In the genomic region with DNA sequence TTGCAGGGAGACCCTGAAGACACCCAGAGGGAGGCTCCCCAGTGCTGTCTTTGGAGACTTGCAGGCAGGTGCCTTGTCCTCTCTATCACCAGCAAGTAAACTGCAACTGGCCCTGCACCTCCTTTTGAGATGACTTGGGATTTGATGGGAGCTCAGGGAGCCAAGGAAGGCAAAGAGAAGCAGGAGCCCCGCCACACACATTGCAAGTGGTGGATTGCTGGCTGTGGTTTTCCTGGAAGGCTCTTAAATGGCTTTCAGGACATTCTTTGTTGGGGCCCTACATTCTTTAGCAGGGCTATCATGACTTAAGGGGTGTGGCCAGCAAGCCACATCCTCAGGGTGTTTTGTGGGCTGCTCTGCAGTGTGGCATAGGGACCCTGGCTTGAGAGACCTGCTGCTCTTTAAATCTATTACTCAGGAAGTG, we compare ENCODE assay signal across 1 cellular context.
TF ChIP-seq lines count a peak whose summit lies in the region.

No MANE protein-coding gene starts in this region.

TF ChIP-seq in GM23338, 12 proteins besides CTCF, POLR2A, EP300 and RAD21 (continued from another document):
- TF ChIP-seq, protein P1, sequence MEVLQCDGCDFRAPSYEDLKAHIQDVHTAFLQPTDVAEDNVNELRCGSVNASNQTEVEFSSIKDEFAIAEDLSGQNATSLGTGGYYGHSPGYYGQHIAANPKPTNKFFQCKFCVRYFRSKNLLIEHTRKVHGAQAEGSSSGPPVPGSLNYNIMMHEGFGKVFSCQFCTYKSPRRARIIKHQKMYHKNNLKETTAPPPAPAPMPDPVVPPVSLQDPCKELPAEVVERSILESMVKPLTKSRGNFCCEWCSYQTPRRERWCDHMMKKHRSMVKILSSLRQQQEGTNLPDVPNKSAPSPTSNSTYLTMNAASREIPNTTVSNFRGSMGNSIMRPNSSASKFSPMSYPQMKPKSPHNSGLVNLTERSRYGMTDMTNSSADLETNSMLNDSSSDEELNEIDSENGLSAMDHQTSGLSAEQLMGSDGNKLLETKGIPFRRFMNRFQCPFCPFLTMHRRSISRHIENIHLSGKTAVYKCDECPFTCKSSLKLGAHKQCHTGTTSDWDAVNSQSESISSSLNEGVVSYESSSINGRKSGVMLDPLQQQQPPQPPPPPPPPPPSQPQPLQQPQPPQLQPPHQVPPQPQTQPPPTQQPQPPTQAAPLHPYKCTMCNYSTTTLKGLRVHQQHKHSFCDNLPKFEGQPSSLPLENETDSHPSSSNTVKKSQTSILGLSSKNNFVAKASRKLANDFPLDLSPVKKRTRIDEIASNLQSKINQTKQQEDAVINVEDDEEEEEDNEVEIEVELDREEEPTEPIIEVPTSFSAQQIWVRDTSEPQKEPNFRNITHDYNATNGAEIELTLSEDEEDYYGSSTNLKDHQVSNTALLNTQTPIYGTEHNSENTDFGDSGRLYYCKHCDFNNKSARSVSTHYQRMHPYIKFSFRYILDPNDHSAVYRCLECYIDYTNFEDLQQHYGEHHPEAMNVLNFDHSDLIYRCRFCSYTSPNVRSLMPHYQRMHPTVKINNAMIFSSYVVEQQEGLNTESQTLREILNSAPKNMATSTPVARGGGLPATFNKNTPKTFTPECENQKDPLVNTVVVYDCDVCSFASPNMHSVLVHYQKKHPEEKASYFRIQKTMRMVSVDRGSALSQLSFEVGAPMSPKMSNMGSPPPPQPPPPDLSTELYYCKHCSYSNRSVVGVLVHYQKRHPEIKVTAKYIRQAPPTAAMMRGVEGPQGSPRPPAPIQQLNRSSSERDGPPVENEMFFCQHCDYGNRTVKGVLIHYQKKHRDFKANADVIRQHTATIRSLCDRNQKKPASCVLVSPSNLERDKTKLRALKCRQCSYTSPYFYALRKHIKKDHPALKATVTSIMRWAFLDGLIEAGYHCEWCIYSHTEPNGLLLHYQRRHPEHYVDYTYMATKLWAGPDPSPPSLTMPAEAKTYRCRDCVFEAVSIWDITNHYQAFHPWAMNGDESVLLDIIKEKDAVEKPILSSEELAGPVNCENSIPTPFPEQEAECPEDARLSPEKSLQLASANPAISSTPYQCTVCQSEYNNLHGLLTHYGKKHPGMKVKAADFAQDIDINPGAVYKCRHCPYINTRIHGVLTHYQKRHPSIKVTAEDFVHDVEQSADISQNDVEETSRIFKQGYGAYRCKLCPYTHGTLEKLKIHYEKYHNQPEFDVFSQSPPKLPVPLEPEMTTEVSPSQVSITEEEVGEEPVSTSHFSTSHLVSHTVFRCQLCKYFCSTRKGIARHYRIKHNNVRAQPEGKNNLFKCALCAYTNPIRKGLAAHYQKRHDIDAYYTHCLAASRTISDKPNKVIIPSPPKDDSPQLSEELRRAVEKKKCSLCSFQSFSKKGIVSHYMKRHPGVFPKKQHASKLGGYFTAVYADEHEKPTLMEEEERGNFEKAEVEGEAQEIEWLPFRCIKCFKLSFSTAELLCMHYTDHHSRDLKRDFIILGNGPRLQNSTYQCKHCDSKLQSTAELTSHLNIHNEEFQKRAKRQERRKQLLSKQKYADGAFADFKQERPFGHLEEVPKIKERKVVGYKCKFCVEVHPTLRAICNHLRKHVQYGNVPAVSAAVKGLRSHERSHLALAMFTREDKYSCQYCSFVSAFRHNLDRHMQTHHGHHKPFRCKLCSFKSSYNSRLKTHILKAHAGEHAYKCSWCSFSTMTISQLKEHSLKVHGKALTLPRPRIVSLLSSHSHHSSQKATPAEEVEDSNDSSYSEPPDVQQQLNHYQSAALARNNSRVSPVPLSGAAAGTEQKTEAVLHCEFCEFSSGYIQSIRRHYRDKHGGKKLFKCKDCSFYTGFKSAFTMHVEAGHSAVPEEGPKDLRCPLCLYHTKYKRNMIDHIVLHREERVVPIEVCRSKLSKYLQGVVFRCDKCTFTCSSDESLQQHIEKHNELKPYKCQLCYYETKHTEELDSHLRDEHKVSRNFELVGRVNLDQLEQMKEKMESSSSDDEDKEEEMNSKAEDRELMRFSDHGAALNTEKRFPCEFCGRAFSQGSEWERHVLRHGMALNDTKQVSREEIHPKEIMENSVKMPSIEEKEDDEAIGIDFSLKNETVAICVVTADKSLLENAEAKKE (CRISPR knock-in tag; IDR thresholded peaks at IDR 0.05) = 0 out of 2 replicates have a peak, but pooled peaks have one; percentile 38
TF ChIP-seq in GM23338: peak in this region for 1.
